In genomic region chr1:54356680-54357147, GRCh38 we compare ENCODE assay signal across 9 cellular contexts. TPM values are rescaled to one million over a fixed set of nuclear protein-coding genes. Genes with fewer than 3 reads are reported as not detected.
DNase-seq lines count a peak whose midpoint lies in the region; ATAC-seq and TF ChIP-seq lines count a peak whose summit lies in the region.
"Had no signal": no experiment of that assay in that cellular context is flagged by ENCODE, and none has a peak within 500 bp of the region (broad histone marks: within the 10 kb centered on the region; RNA-seq: fewer than 3 reads in every experiment).

No MANE protein-coding gene starts in this region.

- peaks cover 33% of the 10 kb centered on the region for H3K4me1 Mint-ChIP-seq in activated CD4-positive, alpha-beta memory T cell treated with anti-CD3 and anti-CD28 coated beads, Interleukin-2, amount 10 ng/mL, durations not matched to agents 7 days and 5 days

- POLR2A ChIA-PET in activated CD4-positive, alpha-beta memory T cell treated with anti-CD3 and anti-CD28 coated beads, Interleukin-2, amount 10 ng/mL, durations not matched to agents 7 days and 5 days (lab: Charles Lee): interaction anchor here (1.5 kb wide), 1 partner anchor 50 kb away, joined by 4 read pairs; the partner anchor contains the start of gene SSBP3

- no peaks in the 10 kb centered on the region for H3K9me3 Mint-ChIP-seq in activated CD4-positive, alpha-beta memory T cell treated with anti-CD3 and anti-CD28 coated beads, Interleukin-2, amount 10 ng/mL, durations not matched to agents 7 days and 5 days

- H3K4me1 ChIP-seq in left lung: peaks cover 5 to 35% of the 10 kb centered on the region in 2 donors
- H3K4me1 ChIP-seq: A549 had no signal

- H3K4me3 ChIP-seq in left lung: peak overlapping the region in 1 of 2 donors; percentile 22
- H3K4me3 ChIP-seq: A549 had no signal

- H3K27ac ChIP-seq in left lung (no peak overlapping the region), temporal lobe (ENCODE audit: low read depth, low read length) (peak overlapping the region; percentile 45)
- H3K27ac ChIP-seq: A549 had no signal

- intact Hi-C loops in left lung (cut with DNase I): no loop called here

- peak; percentile 78 to 80 for ATAC-seq in activated CD4-positive, CD25-positive, alpha-beta regulatory T cell treated with anti-CD3 and anti-CD28 coated beads, Interleukin-2, amount 50 U/mL, for 24 hours
- ATAC-seq in left lung (peak; percentile 22), HG03025 (IDR thresholded peaks at IDR 0.05; ENCODE audit: low FRiP score, unreplicated experiment) (no peak)
- ATAC-seq: A549 had no signal

- H3K36me3 ChIP-seq in left lung: no peaks in the 10 kb centered on the region

- H3K9me3 ChIP-seq in left lung: no peaks in the 10 kb centered on the region
- H3K9me3 ChIP-seq: A549 had no signal

- CTCF ChIA-PET in activated CD4-positive, alpha-beta memory T cell treated with anti-CD3 and anti-CD28 coated beads, Interleukin-2, amount 10 ng/mL, durations not matched to agents 7 days and 5 days (lab: Charles Lee): no interaction called here

- H3K4me3 Mint-ChIP-seq in activated CD4-positive, alpha-beta memory T cell treated with anti-CD3 and anti-CD28 coated beads, Interleukin-2, amount 10 ng/mL, durations not matched to agents 7 days and 5 days: peak overlapping the region; percentile 4

- TF ChIP-seq CTCF in left lung (IDR thresholded peaks at IDR 0.05): no peak

- no peaks in the 10 kb centered on the region for H3K27me3 ChIP-seq in left lung

- no peaks in the 10 kb centered on the region for H3K27me3 Mint-ChIP-seq in activated CD4-positive, alpha-beta memory T cell treated with anti-CD3 and anti-CD28 coated beads, Interleukin-2, amount 10 ng/mL, durations not matched to agents 7 days and 5 days

- DNase-seq in activated CD4-positive, CD25-positive, alpha-beta regulatory T cell (lab: John Stamatoyannopoulos, UW): no peak
- DNase-seq in activated CD4-positive, alpha-beta memory T cell treated with anti-CD3 and anti-CD28 coated beads, Interleukin-2, amount 10 ng/mL, durations not matched to agents 7 days and 5 days: no peak
- DNase-seq in left lung: no peak
- DNase-seq in kidney glomerular epithelial cell (lab: John Stamatoyannopoulos, UW): no peak
- DNase-seq in SW 1271 (lab: John Stamatoyannopoulos, UW): no peak

- H3K36me3 Mint-ChIP-seq in activated CD4-positive, alpha-beta memory T cell treated with anti-CD3 and anti-CD28 coated beads, Interleukin-2, amount 10 ng/mL, durations not matched to agents 7 days and 5 days (ENCODE audit: low read depth): peaks cover 9% of the 10 kb centered on the region

- H3K27ac Mint-ChIP-seq in activated CD4-positive, alpha-beta memory T cell treated with anti-CD3 and anti-CD28 coated beads, Interleukin-2, amount 10 ng/mL, durations not matched to agents 7 days and 5 days: peak overlapping the region; percentile 21

RNA-seq across cellular contexts. Expression of gene SSBP3, which starts 49.5 kb away (rescaled TPM):
- 10 to 100 TPM; 90.0 TPM for total RNA-seq in activated CD4-positive, alpha-beta memory T cell treated with anti-CD3 and anti-CD28 coated beads, Interleukin-2, amount 10 ng/mL, durations not matched to agents 7 days and 5 days
- total RNA-seq in left lung (10 to 100 TPM; 33.0 to 35.2 TPM), temporal lobe (32.5 TPM)
